In the genomic region with DNA sequence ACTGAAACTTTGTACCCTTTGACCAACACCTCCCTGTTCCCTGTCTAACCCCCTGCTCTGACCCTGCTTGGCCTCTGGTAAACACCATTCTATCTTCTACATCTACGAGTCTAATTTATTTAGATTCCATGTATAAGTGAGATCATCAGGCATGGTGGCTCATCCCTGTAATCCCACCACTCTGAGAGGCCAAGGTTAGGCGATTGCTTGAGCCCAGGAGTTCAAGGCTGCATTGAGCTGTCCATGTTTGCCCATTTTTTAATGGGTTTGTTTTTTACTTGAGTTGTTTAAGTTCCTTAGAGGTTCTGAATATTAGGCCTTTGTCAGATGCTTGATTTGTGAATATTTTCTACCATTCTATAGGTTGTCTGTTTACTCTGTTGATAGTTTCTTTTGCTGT, we compare ENCODE assay signal across 36 cellular contexts. TPM values are rescaled to one million over a fixed set of nuclear protein-coding genes. Genes with fewer than 3 reads are reported as not detected.
"Had no signal": no experiment of that assay in that cellular context is flagged by ENCODE, and none has a peak within 500 bp of the region (broad histone marks: within the 10 kb centered on the region; RNA-seq: fewer than 3 reads in every experiment).

No MANE protein-coding gene starts in this region.

- H3K27me3 ChIP-seq: neutrophil, pancreas, spleen, suprapubic skin, testis, upper lobe of right lung, uterus had no signal

- H3K4me3 Mint-ChIP-seq: naive B cell; naive thymus-derived CD8-positive, alpha-beta T cell; natural killer cell treated with Interleukin-12 subunit alpha and Interleukin-12 subunit beta and Interleukin-15 and Interleukin-18, amount 100 ng/mL, for 72 hours; nephron progenitor cell; neural crest cell; stimulated activated memory B cell treated with anti-CD40 and anti-IgM and Interleukin-4, amounts not matched to agents 10 μg/mL and 1 μg/mL and 100 μg/mL, for 72 hours; stimulated activated naive CD8-positive, alpha-beta T cell treated with anti-CD3 and anti-CD28 coated beads, Interleukin-15, amount 100 ng/mL, for 72 hours; type B pancreatic cell had no signal

- H3K36me3 Mint-ChIP-seq: naive B cell; naive thymus-derived CD8-positive, alpha-beta T cell; natural killer cell treated with Interleukin-12 subunit alpha and Interleukin-12 subunit beta and Interleukin-15 and Interleukin-18, amount 100 ng/mL, for 72 hours; stimulated activated memory B cell treated with anti-CD40 and anti-IgM and Interleukin-4, amounts not matched to agents 10 μg/mL and 1 μg/mL and 100 μg/mL, for 72 hours; type B pancreatic cell had no signal

- H3K9me3 ChIP-seq: neutrophil, pancreas, suprapubic skin, testis, tibial artery, upper lobe of right lung, uterus had no signal

- H3K4me1 ChIP-seq: pancreas, psoas muscle, spleen, suprapubic skin, testis, tibial artery, transverse colon, upper lobe of right lung, uterus had no signal

- H3K27ac ChIP-seq: neutrophil, pancreas, psoas muscle, skin epidermis, spleen, suprapubic skin, testis, tibial artery, transverse colon, upper lobe of right lung, uterus had no signal

- H3K27ac Mint-ChIP-seq: naive B cell; natural killer cell treated with Interleukin-12 subunit alpha and Interleukin-12 subunit beta and Interleukin-15 and Interleukin-18, amount 100 ng/mL, for 72 hours; nephron progenitor cell; stimulated activated memory B cell treated with anti-CD40 and anti-IgM and Interleukin-4, amounts not matched to agents 10 μg/mL and 1 μg/mL and 100 μg/mL, for 72 hours; stimulated activated naive CD8-positive, alpha-beta T cell treated with anti-CD3 and anti-CD28 coated beads, Interleukin-15, amount 100 ng/mL, for 72 hours; type B pancreatic cell had no signal

- H3K36me3 ChIP-seq: neutrophil, spleen, suprapubic skin, tibial artery, transverse colon, upper lobe of right lung, uterus had no signal

- H3K4me3 ChIP-seq: pancreas, psoas muscle, skin epidermis, smooth muscle cell, spleen, suprapubic skin, testis, tibial artery, transverse colon, upper lobe of right lung, uterus had no signal

- H3K4me1 Mint-ChIP-seq: naive B cell; naive thymus-derived CD8-positive, alpha-beta T cell; nephron progenitor cell; neural crest cell; stimulated activated memory B cell treated with anti-CD40 and anti-IgM and Interleukin-4, amounts not matched to agents 10 μg/mL and 1 μg/mL and 100 μg/mL, for 72 hours; stimulated activated naive CD8-positive, alpha-beta T cell treated with anti-CD3 and anti-CD28 coated beads, Interleukin-15, amount 100 ng/mL, for 72 hours had no signal

- DNase-seq: naive B cell; naive thymus-derived CD8-positive, alpha-beta T cell; nephron progenitor cell; nucleus accumbens; pancreas; posterior cingulate gyrus; psoas muscle; right cardiac atrium; spleen; stimulated activated CD4-positive, alpha-beta T cell treated with anti-CD3 and anti-CD28 coated beads, Interleukin-12 subunit alpha, Interleukin-12 subunit beta, amount 100 ng/mL, for 4 hours; stimulated activated CD4-positive, alpha-beta T cell treated with anti-CD3 and anti-CD28 coated beads, Interleukin-1b, Interleukin-23, amount 100 ng/mL, for 48 hours; stimulated activated CD4-positive, alpha-beta T cell treated with anti-CD3 and anti-CD28 coated beads, Interleukin-4, amount 100 ng/mL, for 1 hour; stimulated activated CD4-positive, alpha-beta T cell treated with anti-CD3 and anti-CD28 coated beads, Interleukin-4, amount 100 ng/mL, for 4 hours; stimulated activated CD8-positive, alpha-beta memory T cell treated with anti-CD3 and anti-CD28 coated beads, Interleukin-4, amount 100 ng/mL, for 48 hours; stimulated activated naive CD4-positive, alpha-beta T cell; stimulated activated naive CD8-positive, alpha-beta T cell treated with anti-CD3 and anti-CD28 coated beads, Interleukin-15, amount 100 ng/mL, for 72 hours; stimulated activated naive CD8-positive, alpha-beta T cell treated with anti-CD3 and anti-CD28 coated beads, Interleukin-15, Interleukin-2, amounts not matched to agents 100 U/mL and 50 U/mL, for 24 hours; substantia nigra; testis; tibial artery; transverse colon; upper lobe of right lung; uterus had no signal

- H3K9me3 Mint-ChIP-seq: naive thymus-derived CD8-positive, alpha-beta T cell; natural killer cell treated with Interleukin-12 subunit alpha and Interleukin-12 subunit beta and Interleukin-15 and Interleukin-18, amount 100 ng/mL, for 72 hours; stimulated activated memory B cell treated with anti-CD40 and anti-IgM and Interleukin-4, amounts not matched to agents 10 μg/mL and 1 μg/mL and 100 μg/mL, for 72 hours; stimulated activated naive CD8-positive, alpha-beta T cell treated with anti-CD3 and anti-CD28 coated beads, Interleukin-15, amount 100 ng/mL, for 72 hours; type B pancreatic cell had no signal

- FAIRE-seq: pancreas had no signal

- ATAC-seq: naive thymus-derived CD8-positive, alpha-beta T cell; natural killer cell treated with Interleukin-12 subunit alpha and Interleukin-12 subunit beta and Interleukin-15 and Interleukin-18, amount 100 ng/mL, for 72 hours; pancreas; psoas muscle; right cardiac atrium; sciatic nerve; stimulated activated memory B cell treated with anti-CD40 and anti-IgM and Interleukin-4, amounts not matched to agents 10 μg/mL and 1 μg/mL and 100 μg/mL, for 72 hours; stimulated activated naive CD8-positive, alpha-beta T cell treated with anti-CD3 and anti-CD28 coated beads, Interleukin-15, amount 100 ng/mL, for 72 hours; stimulated activated naive CD8-positive, alpha-beta T cell treated with anti-CD3 and anti-CD28 coated beads, Interleukin-15, Interleukin-2, amounts not matched to agents 100 U/mL and 50 U/mL, for 24 hours; upper lobe of right lung had no signal

RNA-seq across cellular contexts. Expression of gene FBXW12, which starts 16.9 kb away (rescaled TPM):
- total RNA-seq: naive thymus-derived CD8-positive, alpha-beta T cell; natural killer cell treated with Interleukin-12 subunit alpha and Interleukin-12 subunit beta and Interleukin-15 and Interleukin-18, amount 100 ng/mL, for 72 hours; omental fat pad; osteocyte; psoas muscle; renal cortical epithelial cell; right cardiac atrium; smooth muscle cell; suprapubic skin; transverse colon; upper lobe of right lung had no signal
- polyA plus RNA-seq: naive thymus-derived CD8-positive, alpha-beta T cell; right cardiac atrium; spleen; urinary bladder had no signal

RNA-seq across cellular contexts. Expression of gene PLXNB1, which starts 40.9 kb away (rescaled TPM):
- polyA plus RNA-seq: naive thymus-derived CD8-positive, alpha-beta T cell had no signal

RNA-seq across cellular contexts. Expression of gene SPINK8, which starts 55.5 kb away (rescaled TPM):
- total RNA-seq: naive thymus-derived CD8-positive, alpha-beta T cell; natural killer cell treated with Interleukin-12 subunit alpha and Interleukin-12 subunit beta and Interleukin-15 and Interleukin-18, amount 100 ng/mL, for 72 hours; neural crest cell; omental fat pad; osteocyte; pancreas; psoas muscle; renal cortical epithelial cell; right cardiac atrium; sciatic nerve; smooth muscle cell; suprapubic skin; testis; transverse colon; upper lobe of right lung; urinary bladder; uterus had no signal
- polyA plus RNA-seq: naive thymus-derived CD8-positive, alpha-beta T cell; pancreas; psoas muscle; right cardiac atrium; smooth muscle cell; urinary bladder had no signal
